11 cellular contexts compared by ENCODE assay signal in the genomic region with DNA sequence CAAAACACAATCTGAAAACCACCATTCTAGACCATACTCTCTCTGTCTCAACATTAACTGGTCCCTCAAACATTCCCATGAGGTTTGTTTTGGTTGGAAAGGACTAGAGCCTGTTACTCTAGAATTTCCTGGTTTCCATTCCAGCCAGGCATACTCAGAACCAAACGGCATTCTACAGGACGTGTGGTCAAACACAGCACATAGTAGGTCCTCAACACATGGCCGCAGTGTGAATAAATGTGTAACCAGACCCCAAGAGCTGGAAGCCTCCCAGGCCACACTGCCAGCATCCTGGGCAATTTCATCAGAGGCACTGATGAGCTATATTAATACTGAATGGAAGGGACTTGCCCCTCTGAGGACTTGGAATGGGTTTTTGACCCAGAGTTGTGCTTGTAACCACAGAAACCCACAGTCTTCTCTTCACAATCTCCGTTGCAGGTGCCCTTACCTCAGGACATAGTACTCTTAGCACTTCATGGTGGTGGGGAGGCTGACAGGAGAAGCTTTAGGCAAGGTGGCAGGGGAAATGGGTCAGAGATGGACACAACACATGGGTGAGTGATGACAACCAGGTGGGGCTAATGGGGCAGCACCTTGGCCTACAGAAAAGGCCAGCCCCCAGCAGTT.
DNase-seq lines count a peak whose midpoint lies in the region; ATAC-seq and TF ChIP-seq lines count a peak whose summit lies in the region.
"Had no signal": no experiment of that assay in that cellular context is flagged by ENCODE, and none has a peak within 500 bp of the region (broad histone marks: within the 10 kb centered on the region; RNA-seq: fewer than 3 reads in every experiment).

No MANE protein-coding gene starts in this region.

- no peak for ATAC-seq in HG03442 (IDR thresholded peaks at IDR 0.05; ENCODE audit: unreplicated experiment)

- TF ChIP-seq CTCF in foreskin fibroblast (IDR thresholded peaks at IDR 0.05; ENCODE audit: low read depth, low read length) (no peak), stomach (IDR thresholded peaks at IDR 0.05) (no peak)

- intact Hi-C loops in stomach (cut with DNase I; ENCODE audit: low total_unique reads): no loop called here

- no peaks in the 10 kb centered on the region for H3K9me2 ChIP-seq in GM23248 (ENCODE audit: insufficient read depth)

- in situ Hi-C loops in GM23248 (cut with MboI) (no loop called here), G401 (cut with HindIII; ENCODE audit: low sequenced_read_pairs) (no loop called here), ACHN (cut with HindIII; ENCODE audit: low pct_ligation_motif_present, low pct_unique_long_range_greater_than_20kb, low sequenced_read_pairs) (no loop called here)

- H3K36me3 ChIP-seq in GM23248 (ENCODE audit: low read depth) (no peaks in the 10 kb centered on the region), adipocyte (ENCODE audit: control insufficient read depth, insufficient read depth, low read length, severe bottlenecking) (no peaks in the 10 kb centered on the region), stomach (no peaks in the 10 kb centered on the region)
- H3K36me3 ChIP-seq: adrenal gland had no signal

- H3K79me2 ChIP-seq in GM23248 (ENCODE audit: insufficient read depth): no peaks in the 10 kb centered on the region

- WGBS in GM23248 (ENCODE audit: low coverage in 1 of 2, low lambda C conversion rate in 2 of 2, missing lambda C conversion rate in 2 of 2), 2 experiments: 68 to 71% methylated on average over 4 of the region's 4 CpGs
- 81 to 87% (median 82%) methylated on average over 4 of the region's 4 CpGs for WGBS in stomach, 5 donors

- peak overlapping the region; percentile 29 for H3K4me2 ChIP-seq in GM23248 (ENCODE audit: unreplicated experiment)

- H3K4me1 ChIP-seq in GM23248 (ENCODE audit: insufficient read depth): peaks cover 34% of the 10 kb centered on the region
- peaks cover 30% of the 10 kb centered on the region for H3K4me1 ChIP-seq in adipocyte (ENCODE audit: control insufficient read depth, insufficient read depth, low read length)
- H3K4me1 ChIP-seq in stomach: peaks cover 0 to 42% (median 4%) of the 10 kb centered on the region in 4 donors

- no peaks in the 10 kb centered on the region for H4K20me1 ChIP-seq in GM23248 (ENCODE audit: insufficient read depth)

- no peak overlapping the region for H3K4me3 ChIP-seq in GM23248
- H3K4me3 ChIP-seq in adipocyte (ENCODE audit: low read length): no peak overlapping the region
- H3K4me3 ChIP-seq in foreskin fibroblast (ENCODE audit: low read depth in 1 of 2, low read length in 2 of 2): no peak overlapping the region
- no peak overlapping the region for H3K4me3 ChIP-seq in stomach
- H3K4me3 ChIP-seq: adrenal gland had no signal

- DNase-seq in GM23248 (peak; percentile 20), adipocyte (ENCODE audit: low read depth) (no peak), foreskin fibroblast (peak; percentile 33 to 48), stomach (no peak), G401 (ENCODE audit: low spot score) (no peak), ACHN (no peak)
- DNase-seq: adrenal gland; CD8-positive, alpha-beta memory T cell; NCI-H2107; stimulated activated CD4-positive, alpha-beta T cell treated with anti-CD3 and anti-CD28 coated beads, Interleukin-4, amount 100 ng/mL, for 1 hour had no signal

- TF ChIP-seq POLR2A in stomach (IDR thresholded peaks at IDR 0.05): no peak

- peak overlapping the region; percentile 92 for H3K27ac ChIP-seq in GM23248
- H3K27ac ChIP-seq in stomach: peak overlapping the region in 3 of 5 donors; percentile 16 to 43 (median 39)
- H3K27ac ChIP-seq: adrenal gland had no signal

- H3K9ac ChIP-seq in GM23248 (peak overlapping the region; percentile 53), adipocyte (ENCODE audit: low read length) (peak overlapping the region; percentile 56)

- no peak for TF ChIP-seq EP300 in stomach (IDR thresholded peaks at IDR 0.05)

- H3K9me3 ChIP-seq in GM23248 (ENCODE audit: low read depth) (no peaks in the 10 kb centered on the region), adipocyte (ENCODE audit: control insufficient read depth, low read length) (no peaks in the 10 kb centered on the region), stomach (no peaks in the 10 kb centered on the region)
- H3K9me3 ChIP-seq: adrenal gland had no signal

- H2AFZ ChIP-seq in GM23248: peak overlapping the region; percentile 6; the same call in 1 of the 2 replicates

- peaks cover 28% of the 10 kb centered on the region for H3F3A ChIP-seq in GM23248 (ENCODE audit: insufficient read depth)

- H3K27me3 ChIP-seq in GM23248 (replicated peaks; ENCODE audit: insufficient read depth): no peaks in the 10 kb centered on the region
- H3K27me3 ChIP-seq in adipocyte (replicated peaks; ENCODE audit: control insufficient read depth, insufficient read depth, low read length): no peaks in the 10 kb centered on the region
- no peaks in the 10 kb centered on the region for H3K27me3 ChIP-seq in stomach
- H3K27me3 ChIP-seq: adrenal gland had no signal

Comparison
In these comparisons a context has a peak if more than half of its experiments do, and no peak if none do; other contexts are left out.
1. DNase-seq: peak in GM23248 (single experiment) and foreskin fibroblast (2 of 2); none in adipocyte (single experiment), stomach (single experiment), G401 (single experiment) and ACHN (single experiment).